ENCODE assay signal across 23 cellular contexts in genomic region chr2:238584617-238585016, GRCh38.
"Had no signal": no experiment of that assay in that cellular context is flagged by ENCODE, and none has a peak within 500 bp of the region (broad histone marks: within the 10 kb centered on the region; RNA-seq: fewer than 3 reads in every experiment).

No MANE protein-coding gene starts in this region.

- H3K9me3 ChIP-seq: body of pancreas had no signal

- H3K4me1 Mint-ChIP-seq: activated T-helper 17 cell treated with anti-CD3 and anti-CD28 coated beads, Interleukin-2, amount 50 U/mL, for 72 hours had no signal

- H3K27me3 ChIP-seq: body of pancreas had no signal

- H3K27ac Mint-ChIP-seq: activated CD8-positive, alpha-beta T cell treated with anti-CD3 and anti-CD28 coated beads for 36 hours; activated naive CD8-positive, alpha-beta T cell; activated T-helper 17 cell treated with anti-CD3 and anti-CD28 coated beads, Interleukin-2, amount 50 U/mL, for 72 hours had no signal

- H3K4me3 ChIP-seq: body of pancreas had no signal

- ATAC-seq: activated CD8-positive, alpha-beta T cell treated with anti-CD3 and anti-CD28 coated beads for 36 hours; activated T-cell treated with anti-CD3 and anti-CD28 coated beads, Interleukin-2, amount 50 U/mL, for 4 hours; activated T-helper 17 cell treated with anti-CD3 and anti-CD28 coated beads, Interleukin-2, amount 50 U/mL, for 72 hours; body of pancreas had no signal

- H3K9me3 Mint-ChIP-seq: activated CD8-positive, alpha-beta T cell treated with anti-CD3 and anti-CD28 coated beads for 36 hours; activated T-helper 17 cell treated with anti-CD3 and anti-CD28 coated beads, Interleukin-2, amount 50 U/mL, for 72 hours had no signal

- H3K36me3 Mint-ChIP-seq: activated naive CD8-positive, alpha-beta T cell had no signal

- H3K27ac ChIP-seq: body of pancreas, epithelial cell of prostate had no signal

- H3K4me1 ChIP-seq: body of pancreas had no signal

- DNase-seq: activated CD4-positive, alpha-beta T cell treated with anti-CD3 and anti-CD28 coated beads for 48 hours; activated CD4-positive, alpha-beta T cell treated with anti-CD3 and anti-CD28 coated beads, Interleukin-2, amount 50 U/mL, for 1 hour; activated CD4-positive, alpha-beta T cell treated with anti-CD3 and anti-CD28 coated beads, Interleukin-2, amount 50 U/mL, for 48 hours; activated CD4-positive, CD25-positive, alpha-beta regulatory T cell; activated CD8-positive, alpha-beta memory T cell treated with anti-CD3 and anti-CD28 coated beads for 24 hours; activated CD8-positive, alpha-beta T cell treated with anti-CD3 and anti-CD28 coated beads for 36 hours; activated effector memory CD4-positive, alpha-beta T cell treated with Interleukin-2 at 50 U/mL for 16 hours; activated gamma-delta T cell treated with Interleukin-2 at 50 U/mL for 16 hours; activated naive CD4-positive, alpha-beta T cell treated with anti-CD3 and anti-CD28 coated beads, Interleukin-2, amount 50 U/mL, for 16 hours; activated naive CD4-positive, alpha-beta T cell treated with Interleukin-2 at 50 U/mL for 16 hours; activated T-cell treated with anti-CD3 and anti-CD28 coated beads, Interleukin-2, amount 50 U/mL, for 4 hours; amniotic stem cell; anterior cingulate cortex; body of pancreas; caudate nucleus; cortex of kidney; dermis blood vessel endothelial cell; effector CD4-positive, alpha-beta T cell; foreskin fibroblast; T-helper 2 cell had no signal

- H3K4me3 Mint-ChIP-seq: activated CD8-positive, alpha-beta T cell treated with anti-CD3 and anti-CD28 coated beads for 36 hours; activated naive CD8-positive, alpha-beta T cell; activated T-cell treated with anti-CD3 and anti-CD28 coated beads, Interleukin-2, amount 50 U/mL, for 4 hours; activated T-helper 17 cell treated with anti-CD3 and anti-CD28 coated beads, Interleukin-2, amount 50 U/mL, for 72 hours had no signal
